ENCODE assay signal across 14 cellular contexts in the genomic region with DNA sequence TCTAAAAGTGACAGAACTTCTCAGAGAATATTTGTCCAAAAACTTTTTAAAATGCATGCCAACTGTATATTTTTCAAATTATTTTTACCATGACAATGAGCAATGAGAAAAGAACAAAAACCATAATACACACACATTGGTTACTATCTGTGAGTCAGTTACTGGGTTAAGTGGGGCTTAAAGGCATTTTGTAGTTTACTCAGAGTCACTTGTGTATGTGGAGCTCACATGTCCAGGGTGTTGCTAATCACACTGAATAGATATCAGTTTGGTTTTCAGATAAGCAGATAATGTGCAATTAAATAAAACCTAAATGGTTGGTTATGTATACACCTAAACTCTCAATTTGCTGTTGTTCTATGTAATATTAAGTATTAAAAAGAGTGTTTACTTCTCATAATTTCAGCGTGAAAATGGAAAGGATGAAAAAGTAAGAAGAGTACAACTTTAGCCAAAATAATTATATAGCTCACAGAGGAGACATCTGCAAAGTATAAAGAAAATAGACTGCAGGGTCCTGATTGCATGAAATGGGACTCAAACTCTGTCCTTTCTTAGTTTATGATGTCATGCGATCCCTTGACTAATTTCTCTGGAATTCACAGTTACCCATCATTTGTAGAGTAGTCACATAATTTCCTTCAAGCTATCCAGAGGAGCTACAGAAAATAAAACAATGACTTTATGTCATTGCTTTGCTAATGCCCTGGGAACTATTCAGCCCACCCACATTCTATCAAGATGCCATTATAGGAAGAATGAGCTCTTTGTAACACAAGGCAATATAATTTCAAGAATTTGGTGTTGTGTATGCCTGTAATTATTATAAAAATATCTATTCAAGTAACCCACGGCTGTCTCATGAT.
A peak's percentile ranks its signal among the peaks of the same experiment; 100 is the strongest.
DNase-seq lines count a peak whose midpoint lies in the region; ATAC-seq, FAIRE-seq and TF ChIP-seq lines count a peak whose summit lies in the region.
"Had no signal": no experiment of that assay in that cellular context is flagged by ENCODE, and none has a peak within 500 bp of the region (broad histone marks: within the 10 kb centered on the region; RNA-seq: fewer than 3 reads in every experiment).

No MANE protein-coding gene starts in this region.

- H3K27ac Mint-ChIP-seq in Calu3 (ENCODE audit: unreplicated experiment) = no peak overlapping the region
- H3K27ac Mint-ChIP-seq: activated naive CD8-positive, alpha-beta T cell had no signal

- ATAC-seq in pancreas (peak in 3 of 4 donors; percentile 16 to 53 (median 24)), gastroesophageal sphincter (no peak), GM21526 (IDR thresholded peaks at IDR 0.05; ENCODE audit: low FRiP score, unreplicated experiment) (no peak)

- H3K9me3 ChIP-seq in pancreas (no peaks in the 10 kb centered on the region), gastroesophageal sphincter (no peaks in the 10 kb centered on the region), WERI-Rb-1 (ENCODE audit: severe bottlenecking) (no peaks in the 10 kb centered on the region)
- H3K9me3 ChIP-seq: right atrium auricular region, vagina had no signal

- H3K36me3 ChIP-seq in pancreas (no peaks in the 10 kb centered on the region), gastroesophageal sphincter (no peaks in the 10 kb centered on the region), WERI-Rb-1 (no peaks in the 10 kb centered on the region)
- H3K36me3 ChIP-seq: right atrium auricular region, vagina had no signal

- no peaks in the 10 kb centered on the region for H3K27me3 Mint-ChIP-seq in Calu3 (ENCODE audit: unreplicated experiment)
- H3K27me3 Mint-ChIP-seq: activated naive CD8-positive, alpha-beta T cell had no signal

- peaks cover 4% of the 10 kb centered on the region for H3K9me3 Mint-ChIP-seq in Calu3 (ENCODE audit: low read depth, unreplicated experiment)

- 69 to 74% methylated on average over 3 of the region's 3 CpGs for WGBS in pancreas, 2 donors
- WGBS in gastroesophageal sphincter (ENCODE audit: low coverage in 1 of 2), 2 donors = 46 to 62% methylated on average over 3 of the region's 3 CpGs

- no peak for FAIRE-seq in pancreas (lab: Jason Lieb, UNC)
- FAIRE-seq: D721Med had no signal

- CTCF ChIA-PET in Calu3 (lab: Charles Lee) = no interaction called here

- H3K27me3 ChIP-seq in pancreas = no peaks in the 10 kb centered on the region
- no peaks in the 10 kb centered on the region for H3K27me3 ChIP-seq in gastroesophageal sphincter
- no peaks in the 10 kb centered on the region for H3K27me3 ChIP-seq in WERI-Rb-1 (ENCODE audit: insufficient read depth, low read depth, severe bottlenecking)
- H3K27me3 ChIP-seq: right atrium auricular region, vagina had no signal

- H3K27ac ChIP-seq in pancreas (no peak overlapping the region), gastroesophageal sphincter (no peak overlapping the region), WERI-Rb-1 (no peak overlapping the region)
- H3K27ac ChIP-seq: right atrium auricular region, vagina had no signal

- no TSS peak for BruUV-seq in Calu3 (replicated peaks; lab: Mats Ljungman, UMichigan)

- no peaks in the 10 kb centered on the region for H3K4me1 ChIP-seq in pancreas
- no peaks in the 10 kb centered on the region for H3K4me1 ChIP-seq in gastroesophageal sphincter
- H3K4me1 ChIP-seq: right atrium auricular region, vagina had no signal

- peaks cover 3% of the 10 kb centered on the region for H3K36me3 Mint-ChIP-seq in Calu3 (ENCODE audit: insufficient read depth, unreplicated experiment)
- H3K36me3 Mint-ChIP-seq: activated naive CD8-positive, alpha-beta T cell had no signal

- TF ChIP-seq CTCF in Calu3 (IDR thresholded peaks at IDR 0.05; ENCODE audit: unreplicated experiment) = no peak
- no peak for TF ChIP-seq CTCF in epithelial cell of esophagus (IDR thresholded peaks at IDR 0.05; ENCODE audit: insufficient read depth, low read depth, low read length, missing control alignments)
- no peak for TF ChIP-seq CTCF in pancreas (IDR thresholded peaks at IDR 0.05)
- TF ChIP-seq CTCF in gastroesophageal sphincter (IDR thresholded peaks at IDR 0.05) = no peak
- no peak for TF ChIP-seq CTCF in WERI-Rb-1 (IDR thresholded peaks at IDR 0.05; ENCODE audit: low read depth, low read length)

- TF ChIP-seq POLR2A in gastroesophageal sphincter (IDR thresholded peaks at IDR 0.05) = no peak

- no peak overlapping the region for H3K4me3 ChIP-seq in epithelial cell of esophagus (ENCODE audit: low read length)
- H3K4me3 ChIP-seq in pancreas = no peak overlapping the region
- no peak overlapping the region for H3K4me3 ChIP-seq in gastroesophageal sphincter
- no peak overlapping the region for H3K4me3 ChIP-seq in WERI-Rb-1 (ENCODE audit: low read depth, low read length)
- H3K4me3 ChIP-seq: right atrium auricular region, vagina had no signal

- intact Hi-C loops in Calu3 (cut with micrococcal nuclease; ENCODE audit: unreplicated experiment) (loop anchor here (5.0 kb wide), 1 partner anchor 278 kb away; no protein-coding TSS in a partner anchor), pancreas (cut with DNase I) (no loop called here)

- TF ChIP-seq EP300 in gastroesophageal sphincter (IDR thresholded peaks at IDR 0.05) = no peak

- H3K4me3 Mint-ChIP-seq in Calu3 (ENCODE audit: low read depth, unreplicated experiment) = no peak overlapping the region
- H3K4me3 Mint-ChIP-seq: activated naive CD8-positive, alpha-beta T cell had no signal

- DNase-seq in Calu3 (peak; percentile 16), NCI-H82 treated with DMSO at 0.1 percent for 48 hours (lab: John Stamatoyannopoulos, UW; ENCODE audit: unreplicated experiment) (peak; percentile 4), epithelial cell of esophagus (ENCODE audit: low read depth) (peak; percentile 28), pancreas (no peak), SIG-M5 treated with dmso at 0.1 percent for 504 hours (lab: John Stamatoyannopoulos, UW; ENCODE audit: unreplicated experiment) (no peak), WERI-Rb-1 (no peak)
- DNase-seq: Karpas-422, NCI-H526 treated with DMSO at 0.1 percent for 48 hours had no signal

- peaks cover 19% of the 10 kb centered on the region for H3K4me1 Mint-ChIP-seq in Calu3 (ENCODE audit: low read depth, unreplicated experiment)

Comparison
In these comparisons a context has a peak if more than half of its experiments do, and no peak if none do; other contexts are left out.
1. DNase-seq: peak in Calu3 (single experiment), NCI-H82 treated with DMSO at 0.1 percent for 48 hours (single experiment) and epithelial cell of esophagus (single experiment); none in pancreas (0 of 6), SIG-M5 treated with dmso at 0.1 percent for 504 hours (single experiment) and WERI-Rb-1 (single experiment).
2. ATAC-seq: peak in pancreas (3 of 4); none in gastroesophageal sphincter (single experiment) and GM21526 (single experiment).